25 cellular contexts compared by ENCODE assay signal in the genomic region with DNA sequence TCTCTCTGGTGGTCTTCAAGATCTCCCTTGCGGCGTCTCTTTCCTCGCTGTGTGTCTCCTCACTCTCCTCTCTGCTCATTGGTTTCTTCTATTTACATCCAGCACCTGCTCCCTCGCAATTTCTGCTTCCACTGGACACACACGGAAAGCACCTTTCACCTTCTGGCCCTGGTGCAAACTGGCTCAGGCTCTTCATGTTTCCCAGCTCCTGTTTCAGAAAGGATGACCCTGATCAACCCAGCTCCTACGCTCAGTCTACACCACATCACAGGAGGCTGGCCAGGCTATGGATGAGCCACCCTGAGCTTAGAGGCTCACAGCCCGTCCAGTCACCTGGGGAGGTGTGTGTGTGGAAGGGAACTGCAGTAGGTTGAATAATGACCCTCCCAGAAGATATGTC.
"Had no signal": no experiment of that assay in that cellular context is flagged by ENCODE, and none has a peak within 500 bp of the region (broad histone marks: within the 10 kb centered on the region; RNA-seq: fewer than 3 reads in every experiment).

No MANE protein-coding gene starts in this region.

- H3K36me3 ChIP-seq: adrenal gland had no signal

- H3K4me3 Mint-ChIP-seq: activated B cell treated with CpG ODN at 0.5 μM for 24 hours; activated CD4-positive, alpha-beta memory T cell treated with anti-CD3 and anti-CD28 coated beads, Interleukin-2, amount 10 ng/mL, durations not matched to agents 7 days and 5 days; activated naive CD8-positive, alpha-beta T cell treated with anti-CD3 and anti-CD28 coated beads, Interleukin-2, amount 10 ng/mL, durations not matched to agents 7 days and 5 days; activated T-helper 17 cell treated with anti-CD3 and anti-CD28 coated beads, Interleukin-2, amount 50 U/mL, for 72 hours; T-helper 1 cell treated with Interleukin-12 subunit alpha and Interleukin-12 subunit beta and Interleukin-4 antibody, amounts not matched to agents 30 μg/mL and 1 μg/mL, for 36 hours had no signal

- H3K9me3 Mint-ChIP-seq: activated B cell treated with CpG ODN at 0.5 μM for 24 hours; activated CD4-positive, alpha-beta memory T cell treated with anti-CD3 and anti-CD28 coated beads, Interleukin-2, amount 10 ng/mL, durations not matched to agents 7 days and 5 days; activated naive CD8-positive, alpha-beta T cell treated with anti-CD3 and anti-CD28 coated beads, Interleukin-2, amount 10 ng/mL, durations not matched to agents 7 days and 5 days; activated T-helper 17 cell treated with anti-CD3 and anti-CD28 coated beads, Interleukin-2, amount 50 U/mL, for 72 hours; T-helper 1 cell treated with Interleukin-12 subunit alpha and Interleukin-12 subunit beta and Interleukin-4 antibody, amounts not matched to agents 30 μg/mL and 1 μg/mL, for 36 hours had no signal

- H3K27ac ChIP-seq: adrenal gland had no signal

- ATAC-seq: activated T-helper 17 cell treated with anti-CD3 and anti-CD28 coated beads, Interleukin-2, amount 50 U/mL, for 72 hours; K562 had no signal

- H3K36me3 Mint-ChIP-seq: activated naive CD8-positive, alpha-beta T cell treated with anti-CD3 and anti-CD28 coated beads, Interleukin-2, amount 10 ng/mL, durations not matched to agents 7 days and 5 days had no signal

- H3K27ac Mint-ChIP-seq: activated B cell treated with CpG ODN at 0.5 μM for 24 hours; activated CD4-positive, alpha-beta memory T cell treated with anti-CD3 and anti-CD28 coated beads, Interleukin-2, amount 10 ng/mL, durations not matched to agents 7 days and 5 days; activated naive CD8-positive, alpha-beta T cell treated with anti-CD3 and anti-CD28 coated beads, Interleukin-2, amount 10 ng/mL, durations not matched to agents 7 days and 5 days; activated T-helper 17 cell treated with anti-CD3 and anti-CD28 coated beads, Interleukin-2, amount 50 U/mL, for 72 hours; T-helper 1 cell treated with Interleukin-12 subunit alpha and Interleukin-12 subunit beta and Interleukin-4 antibody, amounts not matched to agents 30 μg/mL and 1 μg/mL, for 36 hours had no signal

- DNase-seq: activated B cell treated with CpG ODN at 0.5 μM for 24 hours; activated CD4-positive, alpha-beta memory T cell treated with anti-CD3 and anti-CD28 coated beads, Interleukin-2, amount 10 ng/mL, durations not matched to agents 7 days and 5 days; activated CD4-positive, alpha-beta T cell treated with anti-CD3 and anti-CD28 coated beads, Interleukin-2, amount 50 U/mL, for 1 hour; activated naive CD4-positive, alpha-beta T cell treated with anti-CD3 and anti-CD28 coated beads, Interleukin-2, amount 50 U/mL, for 16 hours; activated naive CD8-positive, alpha-beta T cell treated with anti-CD3 and anti-CD28 coated beads, Interleukin-2, amount 10 ng/mL, durations not matched to agents 7 days and 5 days; activated T-cell treated with anti-CD3 and anti-CD28 coated beads for 4 hours; activated T-cell treated with anti-CD3 and anti-CD28 coated beads, Interleukin-2, amount 50 U/mL, for 48 hours; adrenal gland; aorta; Karpas-422; MM.1S; NCI-H1105; NCI-H1436; NCI-H1694 treated with DMSO at 0.1 percent for 48 hours; NCI-H2081; NCI-H510A treated with DMSO at 0.1 percent for 48 hours; NCI-H69; SHP77; T1000 had no signal

- H3K27me3 ChIP-seq: adrenal gland had no signal

- H3K9me3 ChIP-seq: adrenal gland had no signal

- FAIRE-seq: bronchial epithelial cell, K562, RCC 7860, TTC549 had no signal

- H3K27me3 Mint-ChIP-seq: activated B cell treated with CpG ODN at 0.5 μM for 24 hours had no signal

- H3K4me1 Mint-ChIP-seq: activated CD4-positive, alpha-beta memory T cell treated with anti-CD3 and anti-CD28 coated beads, Interleukin-2, amount 10 ng/mL, durations not matched to agents 7 days and 5 days; activated T-helper 17 cell treated with anti-CD3 and anti-CD28 coated beads, Interleukin-2, amount 50 U/mL, for 72 hours had no signal

- H3K4me3 ChIP-seq: adrenal gland, K562 had no signal
